In the genomic region with DNA sequence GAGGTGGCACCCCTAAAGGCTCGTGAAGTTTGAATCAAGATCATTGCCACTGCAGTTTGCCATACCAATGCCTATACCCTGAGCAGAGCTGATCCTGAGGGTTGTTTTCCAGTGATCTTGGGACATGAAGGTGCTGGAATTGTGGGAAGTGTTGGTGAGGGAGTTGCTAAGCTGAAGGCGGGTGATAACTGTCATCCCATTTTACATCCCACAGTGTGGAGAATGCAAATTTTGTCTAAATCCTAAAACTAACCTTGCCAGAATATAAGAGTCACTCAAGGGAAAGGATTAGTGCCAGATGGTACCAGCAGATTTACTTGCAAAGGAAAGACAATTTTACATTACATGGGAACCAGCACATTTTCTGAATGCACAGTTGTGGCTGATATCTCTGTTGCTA, we compare ENCODE assay signal across 20 cellular contexts.
A peak's percentile ranks its signal among the peaks of the same experiment; 100 is the strongest.
DNase-seq lines count a peak whose midpoint lies in the region; ATAC-seq and TF ChIP-seq lines count a peak whose summit lies in the region.
"Had no signal": no experiment of that assay in that cellular context is flagged by ENCODE, and none has a peak within 500 bp of the region (broad histone marks: within the 10 kb centered on the region; RNA-seq: fewer than 3 reads in every experiment).

No MANE protein-coding gene starts in this region.

- H3K27ac ChIP-seq in cardiac muscle cell (peak overlapping the region; percentile 7), dorsolateral prefrontal cortex (peak overlapping the region in 1 of 59 donors; percentile 2)
- H3K27ac ChIP-seq: 22Rv1, A549, BLaER1, HL-60 had no signal

- no peaks in the 10 kb centered on the region for H3K4me1 Mint-ChIP-seq in neural crest cell
- H3K4me1 Mint-ChIP-seq in stimulated activated naive B cell treated with anti-CD40 and anti-IgM and Interleukin-4, amounts not matched to agents 10 μg/mL and 1 μg/mL and 100 μg/mL, for 72 hours, result no peaks in the 10 kb centered on the region
- H3K4me1 Mint-ChIP-seq: GM23338 had no signal

- no peaks in the 10 kb centered on the region for H3K36me3 ChIP-seq in cardiac muscle cell
- H3K36me3 ChIP-seq: BLaER1 had no signal

- H3K9me3 Mint-ChIP-seq in neural crest cell, result no peaks in the 10 kb centered on the region
- H3K9me3 Mint-ChIP-seq in stimulated activated naive B cell treated with anti-CD40 and anti-IgM and Interleukin-4, amounts not matched to agents 10 μg/mL and 1 μg/mL and 100 μg/mL, for 72 hours, result peaks cover 4 to 5% of the 10 kb centered on the region in 2 donors
- H3K9me3 Mint-ChIP-seq: CD8-positive, alpha-beta T cell had no signal

- intact Hi-C loops in Right ventricle myocardium inferior (cut with DNase I), result no loop called here
- intact Hi-C loops in dorsolateral prefrontal cortex (cut with DNase I), result no loop called here
- intact Hi-C loops in lower leg skin (cut with DNase I; ENCODE audit: low total_unique reads), result no loop called here

- DNase-seq in cardiac muscle cell (ENCODE audit: low read depth in 1 of 2, low spot score in 1 of 2), result no peak
- no peak for DNase-seq in Right ventricle myocardium inferior (ENCODE audit: missing footprints)
- peak; percentile 16 for DNase-seq in NCI-H82 treated with DMSO at 0.1 percent for 48 hours (lab: John Stamatoyannopoulos, UW; ENCODE audit: unreplicated experiment)
- no peak for DNase-seq in neural crest cell (ENCODE audit: low read depth, low spot score)
- DNase-seq in stimulated activated naive B cell treated with anti-CD40 and anti-IgM and Interleukin-4, amounts not matched to agents 10 μg/mL and 1 μg/mL and 100 μg/mL, for 72 hours, result no peak
- no peak for DNase-seq in dorsolateral prefrontal cortex
- no peak for DNase-seq in lower leg skin (ENCODE audit: low spot score in 2 of 2)
- DNase-seq: AML-193; Calu3; CD8-positive, alpha-beta T cell; DMS79 treated with DMSO at 0.1 percent for 48 hours; HCEC 1CT had no signal

- H3K36me3 Mint-ChIP-seq in neural crest cell (ENCODE audit: low read depth), result peaks cover 3% of the 10 kb centered on the region
- no peaks in the 10 kb centered on the region for H3K36me3 Mint-ChIP-seq in stimulated activated naive B cell treated with anti-CD40 and anti-IgM and Interleukin-4, amounts not matched to agents 10 μg/mL and 1 μg/mL and 100 μg/mL, for 72 hours
- H3K36me3 Mint-ChIP-seq: CD14-positive monocyte; CD8-positive, alpha-beta T cell had no signal

- ATAC-seq in Right ventricle myocardium inferior (no peak), GM18861 (IDR thresholded peaks at IDR 0.05; ENCODE audit: unreplicated experiment) (no peak)
- ATAC-seq in stimulated activated naive B cell treated with anti-CD40 and anti-IgM and Interleukin-4, amounts not matched to agents 10 μg/mL and 1 μg/mL and 100 μg/mL, for 72 hours (replicated peaks), result no peak
- ATAC-seq: A549; CD8-positive, alpha-beta T cell; GM12878; GM23338 had no signal

- H3K27me3 ChIP-seq in cardiac muscle cell, result peaks cover 38% of the 10 kb centered on the region
- H3K27me3 ChIP-seq in dorsolateral prefrontal cortex, result no peaks in the 10 kb centered on the region
- H3K27me3 ChIP-seq: BLaER1 had no signal

- H3K4me3 Mint-ChIP-seq in neural crest cell, result no peak overlapping the region
- H3K4me3 Mint-ChIP-seq in stimulated activated naive B cell treated with anti-CD40 and anti-IgM and Interleukin-4, amounts not matched to agents 10 μg/mL and 1 μg/mL and 100 μg/mL, for 72 hours, result no peak overlapping the region
- H3K4me3 Mint-ChIP-seq: CD14-positive monocyte; CD8-positive, alpha-beta T cell; GM23338 had no signal

- peak overlapping the region; percentile 57 for H3K27ac Mint-ChIP-seq in neural crest cell (ENCODE audit: unreplicated experiment)
- no peak overlapping the region for H3K27ac Mint-ChIP-seq in stimulated activated naive B cell treated with anti-CD40 and anti-IgM and Interleukin-4, amounts not matched to agents 10 μg/mL and 1 μg/mL and 100 μg/mL, for 72 hours
- H3K27ac Mint-ChIP-seq: CD14-positive monocyte; CD8-positive, alpha-beta T cell; GM23338 had no signal

- TF ChIP-seq CTCF in cardiac muscle cell (IDR thresholded peaks at IDR 0.05; ENCODE audit: low read depth, low read length) (no peak), neural crest cell (conservative IDR thresholded peaks at IDR 0.05) (no peak), dorsolateral prefrontal cortex (IDR thresholded peaks at IDR 0.05 in 54 of 56, conservative IDR thresholded peaks at IDR 0.05 in 2 of 56; ENCODE audit: low read depth in 1 of 56, partially characterized antibody in 56 of 56) (no peak), lower leg skin (IDR thresholded peaks at IDR 0.05) (no peak)

- no peak for TF ChIP-seq POLR2A in lower leg skin (IDR thresholded peaks at IDR 0.05)

- no peak overlapping the region for H3K4me3 ChIP-seq in cardiac muscle cell
- H3K4me3 ChIP-seq in dorsolateral prefrontal cortex, result no peak overlapping the region
- no peak overlapping the region for H3K4me3 ChIP-seq in lower leg skin (ENCODE audit: low read depth, poor library complexity, severe bottlenecking)
- H3K4me3 ChIP-seq: A549, BLaER1, GM12878, GM23338 had no signal

- 83 to 93% methylated on average over 2 of the region's 2 CpGs for WGBS in lower leg skin, 2 donors

- H3K9me3 ChIP-seq in cardiac muscle cell (ENCODE audit: low read depth), result no peaks in the 10 kb centered on the region

- H3K4me1 ChIP-seq in cardiac muscle cell (ENCODE audit: low read depth), result peaks cover 14% of the 10 kb centered on the region
- H3K4me1 ChIP-seq: A549 had no signal

- H3K27me3 Mint-ChIP-seq in neural crest cell (ENCODE audit: low read depth), result no peaks in the 10 kb centered on the region
- no peaks in the 10 kb centered on the region for H3K27me3 Mint-ChIP-seq in stimulated activated naive B cell treated with anti-CD40 and anti-IgM and Interleukin-4, amounts not matched to agents 10 μg/mL and 1 μg/mL and 100 μg/mL, for 72 hours
